ENCODE assay signal across 6 cellular contexts in genomic region chr13:80533175-80533574, GRCh38.
"Had no signal": no experiment of that assay in that cellular context is flagged by ENCODE, and none has a peak within 500 bp of the region (broad histone marks: within the 10 kb centered on the region; RNA-seq: fewer than 3 reads in every experiment).

No MANE protein-coding gene starts in this region.

- DNase-seq: IMR-90, KBM-7, KG1 had no signal

- H3K27ac ChIP-seq: HL-60 had no signal

- ATAC-seq: HepG2 had no signal

- FAIRE-seq: HepG2, HTR-8/SVneo had no signal
